ENCODE assay signal across 10 cellular contexts in genomic region chr19:47098608-47099007, GRCh38. TPM values are rescaled to one million over a fixed set of nuclear protein-coding genes. Genes with fewer than 3 reads are reported as not detected.
DNase-seq lines count a peak whose midpoint lies in the region; TF ChIP-seq lines count a peak whose summit lies in the region.
"Had no signal": no experiment of that assay in that cellular context is flagged by ENCODE, and none has a peak within 500 bp of the region (broad histone marks: within the 10 kb centered on the region; RNA-seq: fewer than 3 reads in every experiment).

No MANE protein-coding gene starts in this region.

- H3K79me1 ChIP-seq in mesenchymal stem cell (replicated peaks; ENCODE audit: low read length, poor library complexity, severe bottlenecking) = peaks cover 32% of the 10 kb centered on the region

- peak overlapping the region in 5 of 8 donors; percentile 32 to 64 (median 50) for H3K27ac Mint-ChIP-seq in CD8-positive, alpha-beta memory T cell
- peak overlapping the region; percentile 91 for H3K27ac Mint-ChIP-seq in nephron progenitor cell

- intact Hi-C loops in ascending aorta (cut with DNase I) = no loop called here

- peaks cover 52 to 70% (median 61%) of the 10 kb centered on the region in 3 donors for H3K4me1 Mint-ChIP-seq in CD8-positive, alpha-beta memory T cell
- H3K4me1 Mint-ChIP-seq in nephron progenitor cell = peaks cover 88% of the 10 kb centered on the region

- no peak for DNase-seq in CD8-positive, alpha-beta memory T cell
- DNase-seq in ascending aorta (ENCODE audit: low spot score in 2 of 2) (no peak), nephron progenitor cell (no peak), mesenchymal stem cell (no peak), NCI-H82 treated with DMSO at 0.1 percent for 48 hours (lab: John Stamatoyannopoulos, UW; ENCODE audit: unreplicated experiment) (no peak)
- DNase-seq in stimulated activated CD8-positive, alpha-beta memory T cell treated with anti-CD3 and anti-CD28 coated beads, Interleukin-4, amount 100 ng/mL, for 48 hours = no peak
- DNase-seq: activated effector memory CD4-positive, alpha-beta T cell treated with anti-CD3 and anti-CD28 coated beads, Interleukin-2, amount 50 U/mL, for 16 hours; cortex of kidney; islet precursor cell had no signal

- H3K9me3 ChIP-seq in BLaER1 (no peaks in the 10 kb centered on the region), ascending aorta (no peaks in the 10 kb centered on the region), mesenchymal stem cell (ENCODE audit: control insufficient read depth, low read length) (no peaks in the 10 kb centered on the region)
- no peaks in the 10 kb centered on the region for H3K9me3 ChIP-seq in CD8-positive, alpha-beta memory T cell (ENCODE audit: low read length)

- no peak overlapping the region for H2AFZ ChIP-seq in mesenchymal stem cell (ENCODE audit: low read depth, low read length)

- H3K4me3 Mint-ChIP-seq in CD8-positive, alpha-beta memory T cell = no peak overlapping the region
- H3K4me3 Mint-ChIP-seq in nephron progenitor cell = no peak overlapping the region

- no peak overlapping the region for H2BK12ac ChIP-seq in mesenchymal stem cell (ENCODE audit: low read length in 2 of 2)

- no peak overlapping the region for H4K91ac ChIP-seq in mesenchymal stem cell (ENCODE audit: low read length)

- H2AK5ac ChIP-seq in mesenchymal stem cell (ENCODE audit: low read length, severe bottlenecking) = no peak overlapping the region

- peaks cover 79% of the 10 kb centered on the region for H3K4me1 ChIP-seq in BLaER1
- H3K4me1 ChIP-seq in CD8-positive, alpha-beta memory T cell (ENCODE audit: insufficient read depth, low read length) = peaks cover 36% of the 10 kb centered on the region
- peaks cover 2 to 26% of the 10 kb centered on the region in 2 donors for H3K4me1 ChIP-seq in ascending aorta
- H3K4me1 ChIP-seq in mesenchymal stem cell (ENCODE audit: control insufficient read depth, insufficient read depth, low read depth, low read length) = peaks cover 29% of the 10 kb centered on the region

- H3K4ac ChIP-seq in mesenchymal stem cell (ENCODE audit: low read depth in 1 of 2, low read length in 2 of 2) = no peak overlapping the region

- POLR2A ChIA-PET in CD8-positive, alpha-beta memory T cell (lab: Charles Lee) = interaction anchor here (1.5 kb wide), 1 partner anchor 15 kb away, joined by 5 read pairs; the partner anchor contains the start of gene ZC3H4

- no peak overlapping the region for H3K23ac ChIP-seq in mesenchymal stem cell (ENCODE audit: low read length in 2 of 2)

- no peak overlapping the region for H3K27ac ChIP-seq in BLaER1
- H3K27ac ChIP-seq in CD8-positive, alpha-beta memory T cell (ENCODE audit: low read depth, low read length) = no peak overlapping the region
- H3K27ac ChIP-seq in ascending aorta = peak overlapping the region; percentile 68 to 83
- H3K27ac ChIP-seq in mesenchymal stem cell (ENCODE audit: low read length, poor library complexity, severe bottlenecking) = no peak overlapping the region

- H3K4me2 ChIP-seq in BLaER1 = peak overlapping the region; percentile 97
- no peak overlapping the region for H3K4me2 ChIP-seq in mesenchymal stem cell (ENCODE audit: low read length, poor library complexity, severe bottlenecking)

- no peak overlapping the region for H3K18ac ChIP-seq in mesenchymal stem cell (ENCODE audit: low read depth in 1 of 2, low read length in 2 of 2)

- H3K9me3 Mint-ChIP-seq in CD8-positive, alpha-beta memory T cell = no peaks in the 10 kb centered on the region
- H3K9me3 Mint-ChIP-seq in nephron progenitor cell = no peaks in the 10 kb centered on the region

- H4K8ac ChIP-seq in mesenchymal stem cell (ENCODE audit: low read length) = no peak overlapping the region

- H4K20me1 ChIP-seq in BLaER1 = peaks cover 78% of the 10 kb centered on the region

- H3K9ac ChIP-seq in BLaER1 = no peak overlapping the region
- H3K9ac ChIP-seq in mesenchymal stem cell (ENCODE audit: low read length) = no peak overlapping the region

- no peak overlapping the region for H2BK15ac ChIP-seq in mesenchymal stem cell (ENCODE audit: low read depth, poor library complexity, severe bottlenecking)

- H3K36me3 Mint-ChIP-seq in CD8-positive, alpha-beta memory T cell = peaks cover 0 to 49% (median 11%) of the 10 kb centered on the region in 3 donors
- peaks cover 19% of the 10 kb centered on the region for H3K36me3 Mint-ChIP-seq in nephron progenitor cell (ENCODE audit: low read depth)

- H3K4me3 ChIP-seq in BLaER1 (no peak overlapping the region), ascending aorta (peak overlapping the region in 1 of 2 donors; percentile 51), mesenchymal stem cell (ENCODE audit: insufficient read depth in 1 of 2, low read depth in 1 of 2, low read length in 2 of 2) (no peak overlapping the region)
- no peak overlapping the region for H3K4me3 ChIP-seq in CD8-positive, alpha-beta memory T cell (ENCODE audit: low read length)

- no peak overlapping the region for H2BK5ac ChIP-seq in mesenchymal stem cell (ENCODE audit: low read depth, low read length, poor library complexity, severe bottlenecking)

- CTCF ChIA-PET in CD8-positive, alpha-beta memory T cell (lab: Charles Lee) = interaction anchor here (0.8 to 1.2 kb wide), 2 partner anchors 19 to 27 kb away, joined by 3 read pairs; no protein-coding TSS in a partner anchor

- peaks cover 31% of the 10 kb centered on the region; the same call in 1 of the 2 replicates for H3K36me3 ChIP-seq in BLaER1
- peaks cover 4% of the 10 kb centered on the region for H3K36me3 ChIP-seq in CD8-positive, alpha-beta memory T cell (ENCODE audit: insufficient read depth, low read length)
- H3K36me3 ChIP-seq in ascending aorta = no peaks in the 10 kb centered on the region
- peaks cover 16 to 36% of the 10 kb centered on the region in 2 experiments for H3K36me3 ChIP-seq in mesenchymal stem cell (ENCODE audit: control insufficient read depth in 1 of 2, insufficient read depth in 2 of 2, low read depth in 1 of 2, low read length in 2 of 2)

- TF ChIP-seq CTCF in ascending aorta (IDR thresholded peaks at IDR 0.05) = no peak
- TF ChIP-seq CTCF in nephron progenitor cell (IDR thresholded peaks at IDR 0.05) = no peak

- no peaks in the 10 kb centered on the region for H3K27me3 Mint-ChIP-seq in CD8-positive, alpha-beta memory T cell
- no peaks in the 10 kb centered on the region for H3K27me3 Mint-ChIP-seq in nephron progenitor cell (ENCODE audit: low read depth, poor library complexity)

- H3K27me3 ChIP-seq in BLaER1 (no peaks in the 10 kb centered on the region), ascending aorta (no peaks in the 10 kb centered on the region), mesenchymal stem cell (ENCODE audit: control insufficient read depth in 1 of 2, insufficient read depth in 1 of 2, low read length in 2 of 2) (no peaks in the 10 kb centered on the region)
- no peaks in the 10 kb centered on the region for H3K27me3 ChIP-seq in CD8-positive, alpha-beta memory T cell (ENCODE audit: insufficient read depth, low read length, poor library complexity, severe bottlenecking)

- 98% methylated on average over 6 of the region's 6 CpGs for WGBS in mesenchymal stem cell

- no peak overlapping the region for H2BK120ac ChIP-seq in mesenchymal stem cell (ENCODE audit: low read depth, low read length)

- no peak overlapping the region for H3K14ac ChIP-seq in mesenchymal stem cell (ENCODE audit: low read length in 2 of 2)

RNA-seq across cellular contexts. Expression of gene ZC3H4, which starts 15.0 kb away (rescaled TPM):
- total RNA-seq in CD8-positive, alpha-beta memory T cell = 10 to 100 TPM; 90.3 to 99.6 TPM
- 3.2 TPM for polyA plus RNA-seq in CD8-positive, alpha-beta memory T cell
- total RNA-seq in ascending aorta = 24.6 TPM
- 12.6 TPM for polyA plus RNA-seq in mesenchymal stem cell (2013, experiment 1 of 2)
- 12.7 TPM for polyA plus RNA-seq in mesenchymal stem cell (2013, experiment 2 of 2)

RNA-seq across cellular contexts. Expression of gene SAE1, which starts 32.0 kb away (rescaled TPM):
- total RNA-seq in CD8-positive, alpha-beta memory T cell = 100 to 1,000 TPM; 167 to 172 TPM
- 107 TPM for polyA plus RNA-seq in CD8-positive, alpha-beta memory T cell
- total RNA-seq in ascending aorta = 54.4 TPM
- 133 TPM for polyA plus RNA-seq in mesenchymal stem cell (2013, experiment 1 of 2)
- polyA plus RNA-seq in mesenchymal stem cell (2013, experiment 2 of 2) = 135 TPM

RNA-seq across cellular contexts. Expression of gene TMEM160, which starts 50.2 kb away (rescaled TPM):
- 10 to 100 TPM; 52.9 to 57.3 TPM for total RNA-seq in CD8-positive, alpha-beta memory T cell
- 136 TPM for polyA plus RNA-seq in CD8-positive, alpha-beta memory T cell
- total RNA-seq in ascending aorta = 64.5 TPM
- 28.2 TPM for polyA plus RNA-seq in mesenchymal stem cell (2013, experiment 1 of 2)
- 28.5 TPM for polyA plus RNA-seq in mesenchymal stem cell (2013, experiment 2 of 2)

Comparison
In these comparisons a context has a peak if more than half of its experiments do, and no peak if none do; other contexts are left out.
1. H3K27ac ChIP-seq: peak in ascending aorta (2 of 2); none in BLaER1 (single experiment), CD8-positive, alpha-beta memory T cell (single experiment) and mesenchymal stem cell (single experiment).